Comparison of ENCODE assay signal across 8 cellular contexts in genomic region chr2:207230261-207231105, GRCh38.
DNase-seq lines count a peak whose midpoint lies in the region; ATAC-seq and TF ChIP-seq lines count a peak whose summit lies in the region.

No MANE protein-coding gene starts in this region.

- ATAC-seq in HG03378 (IDR thresholded peaks at IDR 0.05; ENCODE audit: unreplicated experiment) (no peak), GM19035 (IDR thresholded peaks at IDR 0.05; ENCODE audit: unreplicated experiment) (no peak)

- TF ChIP-seq CTCF in GM12875 (IDR thresholded peaks at IDR 0.05; ENCODE audit: borderline replicate concordance, insufficient read depth, low read depth, low read length), result peak; percentile 67
- TF ChIP-seq CTCF in cardiac fibroblast (IDR thresholded peaks at IDR 0.05; ENCODE audit: low read depth, low read length), result peak; percentile 64
- peak; percentile 46 for TF ChIP-seq CTCF in osteocyte (IDR thresholded peaks at IDR 0.05)

- peaks cover 44% of the 10 kb centered on the region for H3K4me1 Mint-ChIP-seq in osteocyte (ENCODE audit: unreplicated experiment)

- H3K27me3 Mint-ChIP-seq in osteocyte (ENCODE audit: unreplicated experiment), result no peaks in the 10 kb centered on the region

- no peak overlapping the region for H3K27ac Mint-ChIP-seq in osteocyte (ENCODE audit: unreplicated experiment)

- no peaks in the 10 kb centered on the region for H3K36me3 Mint-ChIP-seq in osteocyte (ENCODE audit: unreplicated experiment)

- H3K4me3 Mint-ChIP-seq in osteocyte (ENCODE audit: unreplicated experiment), result no peak overlapping the region

- DNase-seq in Jurkat, Clone E6-1 (ENCODE audit: low read depth, low spot score), result peak; percentile 19
- DNase-seq in cardiac fibroblast (ENCODE audit: low read depth in 2 of 2), result peak in 1 of 2 donors; percentile 40
- DNase-seq in osteocyte (ENCODE audit: extremely low spot score, unreplicated experiment), result no peak
- DNase-seq in NCI-H1092 (lab: John Stamatoyannopoulos, UW), result no peak
- no peak for DNase-seq in GOT3 (lab: John Stamatoyannopoulos, UW)

- H3K4me3 ChIP-seq in GM12875 (ENCODE audit: low read depth, low read length) (no peak overlapping the region), cardiac fibroblast (replicated peaks in 1 of 2; ENCODE audit: low read depth in 2 of 2, low read length in 2 of 2) (no peak overlapping the region)
- no peak overlapping the region for H3K4me3 ChIP-seq in Jurkat, Clone E6-1 (ENCODE audit: low read length)

- no peaks in the 10 kb centered on the region for H3K9me3 Mint-ChIP-seq in osteocyte (ENCODE audit: unreplicated experiment)
